ENCODE assay signal across 8 cellular contexts in the genomic region with DNA sequence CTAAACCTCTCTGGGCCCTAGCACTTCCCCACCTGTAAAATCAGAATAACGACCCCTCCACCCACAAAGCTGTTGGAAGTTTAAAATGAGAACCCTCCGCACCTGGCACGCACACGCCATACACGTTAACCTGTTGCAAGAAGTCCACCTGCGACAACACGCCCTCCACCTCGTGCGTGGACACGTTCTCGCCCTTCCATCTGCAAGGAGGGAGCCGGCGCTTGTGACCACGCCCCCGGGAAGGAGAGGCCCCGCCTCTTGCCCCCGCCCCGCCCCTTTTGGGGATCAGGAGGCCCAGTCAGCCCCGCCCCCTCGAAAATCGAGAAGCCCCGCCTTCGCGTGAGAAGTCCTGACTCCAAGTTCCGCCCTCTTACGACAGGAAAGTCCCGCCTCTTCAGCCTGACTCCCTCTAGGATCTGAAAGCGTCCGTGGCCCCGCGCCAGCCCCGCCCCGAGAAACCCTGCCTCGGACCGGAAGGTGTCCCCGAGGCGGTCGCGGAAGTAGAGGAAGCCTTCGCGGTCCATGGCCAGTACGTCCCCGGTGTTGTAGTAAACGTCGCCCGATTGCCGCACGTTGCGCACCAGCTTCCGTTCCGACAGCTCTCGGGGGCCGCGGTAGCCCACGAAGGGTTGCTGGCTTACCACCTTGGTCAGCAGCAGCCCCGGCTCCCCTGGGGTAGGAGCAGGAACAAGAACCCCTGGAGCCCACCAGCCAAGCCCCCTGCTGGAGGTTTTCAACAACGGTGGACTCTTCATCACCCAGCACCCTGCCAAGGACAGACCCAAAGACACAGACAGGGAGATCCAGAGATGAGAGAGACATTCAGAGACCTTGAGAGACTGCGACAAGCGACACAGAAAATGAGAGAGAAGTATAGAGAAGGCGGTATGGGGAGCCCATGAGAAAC. TPM values are rescaled to one million over a fixed set of nuclear protein-coding genes. Genes with fewer than 3 reads are reported as not detected.
A peak's percentile ranks its signal among the peaks of the same experiment; 100 is the strongest.
DNase-seq lines count a peak whose midpoint lies in the region; ATAC-seq and TF ChIP-seq lines count a peak whose summit lies in the region.

No MANE protein-coding gene starts in this region.

- peak; percentile 92 for ATAC-seq in GM19351 (IDR thresholded peaks at IDR 0.05; ENCODE audit: unreplicated experiment)
- peak; percentile 83 for ATAC-seq in HG03520 (IDR thresholded peaks at IDR 0.05; ENCODE audit: unreplicated experiment)

- peak overlapping the region; percentile 45 to 61 (median 54) for H3K4me3 ChIP-seq in liver (ENCODE audit: low read depth in 1 of 3, low read length in 3 of 3)

- no peaks in the 10 kb centered on the region for H3K9me3 ChIP-seq in liver (ENCODE audit: control insufficient read depth in 4 of 4, low read length in 3 of 4)

- H3K4me1 ChIP-seq in liver (ENCODE audit: control insufficient read depth in 4 of 4, insufficient read depth in 4 of 4, low read length in 3 of 4): peaks cover 8 to 41% (median 20%) of the 10 kb centered on the region in 4 donors

- TF ChIP-seq CTCF in liver (IDR thresholded peaks at IDR 0.05; ENCODE audit: low read depth, low read length, missing input control): no peak

- H3K27ac ChIP-seq in liver (ENCODE audit: low read depth in 1 of 2, low read length in 2 of 2): peak overlapping the region; percentile 80 to 86

- peak; percentile 99 for DNase-seq in CD1c-positive myeloid dendritic cell (ENCODE audit: extremely low spot score)
- DNase-seq in NCI-H69 (lab: John Stamatoyannopoulos, UW): peak; percentile 100
- peak; percentile 96 for DNase-seq in activated CD4-positive, alpha-beta T cell treated with anti-CD3 and anti-CD28 coated beads, Interleukin-2, amount 50 U/mL, for 4 hours
- DNase-seq in dermis microvascular lymphatic vessel endothelial cell (ENCODE audit: low read depth in 2 of 2): peak; percentile 96 to 97
- peak; percentile 98 for DNase-seq in stimulated activated CD4-positive, alpha-beta T cell treated with anti-CD3 and anti-CD28 coated beads, Interleukin-4, amount 100 ng/mL, for 1 hour

- H3K36me3 ChIP-seq in liver (ENCODE audit: control insufficient read depth in 4 of 4, insufficient read depth in 3 of 4, low read depth in 1 of 4, low read length in 3 of 4): peaks cover 0 to 3% (median 1%) of the 10 kb centered on the region in 4 donors

- WGBS in liver: 2% methylated on average over 60 of the region's 60 CpGs

- peak; percentile 12 to 58 for TF ChIP-seq RAD21 in liver (IDR thresholded peaks at IDR 0.05)

- peak overlapping the region; percentile 11 to 62 for H3K9ac ChIP-seq in liver (ENCODE audit: low read depth in 1 of 2, low read length in 2 of 2)

- no peaks in the 10 kb centered on the region for H3K27me3 ChIP-seq in liver (ENCODE audit: control insufficient read depth in 4 of 4, insufficient read depth in 4 of 4, low read length in 3 of 4)

TF ChIP-seq in liver, 16 proteins besides CTCF, POLR2A, EP300 and RAD21:
- TF ChIP-seq HNF4G (IDR thresholded peaks at IDR 0.05) (no peak), FOXA1 (IDR thresholded peaks at IDR 0.05) (peak; percentile 73), YY1 (IDR thresholded peaks at IDR 0.05) (peak; percentile 64), RXRA (IDR thresholded peaks at IDR 0.05) (peak; percentile 49 to 66), FOXA2 (IDR thresholded peaks at IDR 0.05) (no peak), HNF4A (conservative IDR thresholded peaks at IDR 0.05) (peak in 1 of 2 donors; percentile 39), NR2F2 (IDR thresholded peaks at IDR 0.05) (peak; percentile 33), GABPA (IDR thresholded peaks at IDR 0.05 in 1 of 2, conservative IDR thresholded peaks at IDR 0.05 in 1 of 2) (peak; percentile 95 to 98), JUND (IDR thresholded peaks at IDR 0.05) (peak in 1 of 2 donors; percentile 7), TAF1 (conservative IDR thresholded peaks at IDR 0.05) (no peak), SP1 (IDR thresholded peaks at IDR 0.05) (peak; percentile 85), EGR1 (IDR thresholded peaks at IDR 0.05; ENCODE audit: low read depth in 2 of 2) (peak; percentile 7 to 75)
- TF ChIP-seq, protein P1, sequence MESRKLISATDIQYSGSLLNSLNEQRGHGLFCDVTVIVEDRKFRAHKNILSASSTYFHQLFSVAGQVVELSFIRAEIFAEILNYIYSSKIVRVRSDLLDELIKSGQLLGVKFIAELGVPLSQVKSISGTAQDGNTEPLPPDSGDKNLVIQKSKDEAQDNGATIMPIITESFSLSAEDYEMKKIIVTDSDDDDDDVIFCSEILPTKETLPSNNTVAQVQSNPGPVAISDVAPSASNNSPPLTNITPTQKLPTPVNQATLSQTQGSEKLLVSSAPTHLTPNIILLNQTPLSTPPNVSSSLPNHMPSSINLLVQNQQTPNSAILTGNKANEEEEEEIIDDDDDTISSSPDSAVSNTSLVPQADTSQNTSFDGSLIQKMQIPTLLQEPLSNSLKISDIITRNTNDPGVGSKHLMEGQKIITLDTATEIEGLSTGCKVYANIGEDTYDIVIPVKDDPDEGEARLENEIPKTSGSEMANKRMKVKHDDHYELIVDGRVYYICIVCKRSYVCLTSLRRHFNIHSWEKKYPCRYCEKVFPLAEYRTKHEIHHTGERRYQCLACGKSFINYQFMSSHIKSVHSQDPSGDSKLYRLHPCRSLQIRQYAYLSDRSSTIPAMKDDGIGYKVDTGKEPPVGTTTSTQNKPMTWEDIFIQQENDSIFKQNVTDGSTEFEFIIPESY (IDR thresholded peaks at IDR 0.05): peak; percentile 81
- TF ChIP-seq, protein P2, sequence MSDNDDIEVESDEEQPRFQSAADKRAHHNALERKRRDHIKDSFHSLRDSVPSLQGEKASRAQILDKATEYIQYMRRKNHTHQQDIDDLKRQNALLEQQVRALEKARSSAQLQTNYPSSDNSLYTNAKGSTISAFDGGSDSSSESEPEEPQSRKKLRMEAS (IDR thresholded peaks at IDR 0.05): peak; percentile 82
- TF ChIP-seq, protein P3, sequence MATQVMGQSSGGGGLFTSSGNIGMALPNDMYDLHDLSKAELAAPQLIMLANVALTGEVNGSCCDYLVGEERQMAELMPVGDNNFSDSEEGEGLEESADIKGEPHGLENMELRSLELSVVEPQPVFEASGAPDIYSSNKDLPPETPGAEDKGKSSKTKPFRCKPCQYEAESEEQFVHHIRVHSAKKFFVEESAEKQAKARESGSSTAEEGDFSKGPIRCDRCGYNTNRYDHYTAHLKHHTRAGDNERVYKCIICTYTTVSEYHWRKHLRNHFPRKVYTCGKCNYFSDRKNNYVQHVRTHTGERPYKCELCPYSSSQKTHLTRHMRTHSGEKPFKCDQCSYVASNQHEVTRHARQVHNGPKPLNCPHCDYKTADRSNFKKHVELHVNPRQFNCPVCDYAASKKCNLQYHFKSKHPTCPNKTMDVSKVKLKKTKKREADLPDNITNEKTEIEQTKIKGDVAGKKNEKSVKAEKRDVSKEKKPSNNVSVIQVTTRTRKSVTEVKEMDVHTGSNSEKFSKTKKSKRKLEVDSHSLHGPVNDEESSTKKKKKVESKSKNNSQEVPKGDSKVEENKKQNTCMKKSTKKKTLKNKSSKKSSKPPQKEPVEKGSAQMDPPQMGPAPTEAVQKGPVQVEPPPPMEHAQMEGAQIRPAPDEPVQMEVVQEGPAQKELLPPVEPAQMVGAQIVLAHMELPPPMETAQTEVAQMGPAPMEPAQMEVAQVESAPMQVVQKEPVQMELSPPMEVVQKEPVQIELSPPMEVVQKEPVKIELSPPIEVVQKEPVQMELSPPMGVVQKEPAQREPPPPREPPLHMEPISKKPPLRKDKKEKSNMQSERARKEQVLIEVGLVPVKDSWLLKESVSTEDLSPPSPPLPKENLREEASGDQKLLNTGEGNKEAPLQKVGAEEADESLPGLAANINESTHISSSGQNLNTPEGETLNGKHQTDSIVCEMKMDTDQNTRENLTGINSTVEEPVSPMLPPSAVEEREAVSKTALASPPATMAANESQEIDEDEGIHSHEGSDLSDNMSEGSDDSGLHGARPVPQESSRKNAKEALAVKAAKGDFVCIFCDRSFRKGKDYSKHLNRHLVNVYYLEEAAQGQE (IDR thresholded peaks at IDR 0.05): peak; percentile 70
- TF ChIP-seq, protein P4, sequence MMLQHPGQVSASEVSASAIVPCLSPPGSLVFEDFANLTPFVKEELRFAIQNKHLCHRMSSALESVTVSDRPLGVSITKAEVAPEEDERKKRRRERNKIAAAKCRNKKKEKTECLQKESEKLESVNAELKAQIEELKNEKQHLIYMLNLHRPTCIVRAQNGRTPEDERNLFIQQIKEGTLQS (IDR thresholded peaks at IDR 0.05): no peak

RNA-seq across cellular contexts. Expression of gene SLC27A5, which starts 12.5 kb away (rescaled TPM):
- total RNA-seq in dermis microvascular lymphatic vessel endothelial cell (10.1 and 10.9 TPM in 2 replicates), liver (100 to 1,000 TPM in 1 of 2 donors, 10 to 100 TPM in 1; 31.9 to 395 TPM)
- 100 to 1,000 TPM; 316 to 326 TPM for polyA plus RNA-seq in liver

RNA-seq across cellular contexts. Expression of gene ZBTB45, which starts 20.3 kb away (rescaled TPM):
- total RNA-seq in dermis microvascular lymphatic vessel endothelial cell (3.5 and 5.7 TPM in 2 replicates), liver (1 to 10 TPM; 2.1 to 3.2 TPM)
- polyA plus RNA-seq in liver: 1 to 10 TPM; 2.2 to 4.0 TPM

RNA-seq across cellular contexts. Expression of gene ZNF446, which starts 23.1 kb away (rescaled TPM):
- total RNA-seq in dermis microvascular lymphatic vessel endothelial cell (3.2 and 5.7 TPM in 2 replicates), liver (1 to 10 TPM; 2.8 to 4.6 TPM)
- polyA plus RNA-seq in liver: 1 to 10 TPM; 3.3 to 4.8 TPM

RNA-seq across cellular contexts. Expression of gene ZNF324, which starts 32.4 kb away (rescaled TPM):
- total RNA-seq in dermis microvascular lymphatic vessel endothelial cell (8.9 and 12.4 TPM in 2 replicates), liver (1 to 10 TPM; 8.4 TPM)
- 1 to 10 TPM; 2.3 to 2.6 TPM for polyA plus RNA-seq in liver

RNA-seq across cellular contexts. Expression of gene TRIM28, which starts 44.6 kb away (rescaled TPM):
- total RNA-seq in dermis microvascular lymphatic vessel endothelial cell: 339 and 348 TPM in 2 replicates
- total RNA-seq in liver: 100 to 1,000 TPM in 1 of 2 donors, 10 to 100 TPM in 1; 80.5 to 157 TPM
- polyA plus RNA-seq in liver: 10 to 100 TPM; 47.1 to 88.0 TPM

Comparison
In these comparisons a context has a peak if more than half of its experiments do, and no peak if none do; other contexts are left out.
1. Peak in every context shown above with its lines: DNase-seq, ATAC-seq, H3K4me3 ChIP-seq and H3K27ac ChIP-seq.